Comparison of ENCODE assay signal across 1 cellular context in the genomic region with DNA sequence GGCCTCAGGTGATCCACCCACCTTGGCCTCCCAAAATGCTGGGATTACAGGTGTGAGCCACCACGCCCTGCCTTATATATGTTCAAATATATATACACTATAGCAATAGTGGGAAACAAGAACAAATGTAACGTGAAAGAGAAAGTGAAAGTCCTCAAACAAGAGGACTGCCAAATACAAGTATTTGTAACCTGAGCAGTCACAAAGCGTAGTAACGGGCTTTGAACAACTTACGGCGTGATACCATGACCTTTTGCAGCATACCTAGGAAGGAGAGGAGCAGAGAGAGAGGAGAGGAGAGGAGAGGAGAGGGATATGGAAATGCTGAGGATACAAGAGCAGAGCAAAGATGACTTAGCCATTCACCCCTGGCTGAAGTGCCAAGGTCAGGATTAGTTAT.
TF ChIP-seq lines count a peak whose summit lies in the region.

No MANE protein-coding gene starts in this region.

TF ChIP-seq in GM12878, 131 proteins besides CTCF, POLR2A, EP300 and RAD21 (continued from another document):
- TF ChIP-seq, protein P1, sequence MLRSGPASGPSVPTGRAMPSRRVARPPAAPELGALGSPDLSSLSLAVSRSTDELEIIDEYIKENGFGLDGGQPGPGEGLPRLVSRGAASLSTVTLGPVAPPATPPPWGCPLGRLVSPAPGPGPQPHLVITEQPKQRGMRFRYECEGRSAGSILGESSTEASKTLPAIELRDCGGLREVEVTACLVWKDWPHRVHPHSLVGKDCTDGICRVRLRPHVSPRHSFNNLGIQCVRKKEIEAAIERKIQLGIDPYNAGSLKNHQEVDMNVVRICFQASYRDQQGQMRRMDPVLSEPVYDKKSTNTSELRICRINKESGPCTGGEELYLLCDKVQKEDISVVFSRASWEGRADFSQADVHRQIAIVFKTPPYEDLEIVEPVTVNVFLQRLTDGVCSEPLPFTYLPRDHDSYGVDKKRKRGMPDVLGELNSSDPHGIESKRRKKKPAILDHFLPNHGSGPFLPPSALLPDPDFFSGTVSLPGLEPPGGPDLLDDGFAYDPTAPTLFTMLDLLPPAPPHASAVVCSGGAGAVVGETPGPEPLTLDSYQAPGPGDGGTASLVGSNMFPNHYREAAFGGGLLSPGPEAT (IDR thresholded peaks at IDR 0.05; ENCODE audit: low read depth): no peak
